Comparison of ENCODE assay signal across 8 cellular contexts in the genomic region with DNA sequence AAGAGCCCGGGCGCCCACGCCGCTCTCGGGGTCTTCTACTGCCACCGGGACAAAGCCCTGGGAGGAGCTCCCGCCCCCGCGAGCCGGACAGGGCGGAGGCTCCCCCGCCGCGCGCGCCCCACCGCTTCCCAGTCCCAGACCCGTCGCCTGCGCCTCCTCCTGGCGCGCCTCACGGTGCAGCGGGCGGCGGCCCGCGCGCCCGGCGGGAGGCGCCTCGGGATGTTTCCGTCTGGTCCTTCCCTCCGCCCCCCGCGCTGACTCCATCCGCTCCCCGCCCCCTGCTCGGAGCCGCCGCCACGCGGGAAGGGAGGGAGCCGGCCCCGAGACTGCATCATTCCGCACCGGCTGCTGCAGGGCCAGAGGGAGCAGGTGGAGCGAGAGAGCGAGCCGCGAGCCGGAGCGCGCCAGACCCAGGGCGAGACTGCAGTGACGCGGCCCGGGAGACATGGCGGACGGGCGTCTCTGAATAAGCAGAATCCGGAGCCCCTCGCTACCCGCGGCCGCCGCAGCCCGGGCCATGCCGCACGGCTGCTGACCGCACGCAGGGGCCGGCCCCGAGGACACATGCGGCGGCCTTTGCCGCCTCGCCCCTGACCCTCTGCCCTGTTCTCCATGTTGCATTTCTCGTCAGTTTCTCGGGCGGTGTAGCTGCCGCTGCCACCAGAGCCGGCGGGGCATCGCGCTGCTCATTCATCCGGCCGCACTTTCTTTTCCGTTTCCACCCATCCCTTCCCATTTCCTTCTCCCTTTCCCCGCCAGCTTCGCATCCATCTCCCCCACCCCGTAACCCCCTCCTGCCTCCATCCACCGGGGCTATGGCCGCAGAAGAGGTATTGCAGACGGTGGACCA. TPM values are rescaled to one million over a fixed set of nuclear protein-coding genes. Genes with fewer than 3 reads are reported as not detected.
DNase-seq lines count a peak whose midpoint lies in the region; ATAC-seq and TF ChIP-seq lines count a peak whose summit lies in the region.

A gene (plus strand): TSS at position 331 of the 850 bp plus-strand sequence. CDS start 485 bp downstream, at position 816.

- H3K27me3 ChIP-seq in trophoblast cell (ENCODE audit: insufficient read depth, low read length) (no peaks in the 10 kb centered on the region), transverse colon (no peaks in the 10 kb centered on the region)

- H3K4me2 ChIP-seq in trophoblast cell (ENCODE audit: low read length), result peak within 1 kb of the TSS; percentile 89

- H3K4me1 ChIP-seq in trophoblast cell (ENCODE audit: control insufficient read depth in 1 of 2, insufficient read depth in 2 of 2, low read length in 2 of 2), result peaks cover 4 to 7% of the 10 kb centered on the region in 2 experiments
- H3K4me1 ChIP-seq in transverse colon, result peaks cover 4 to 22% (median 11%) of the 10 kb centered on the region in 4 donors

- H2BK120ac ChIP-seq in trophoblast cell (ENCODE audit: insufficient read depth, low read length, poor library complexity), result peak within 1 kb of the TSS; percentile 87

- CTCF ChIA-PET in HEK293T (lab: Yijun Ruan, JAX), result no interaction called here

- in situ Hi-C loops in transverse colon (cut with MboI; ENCODE audit: low pct_ligation_motif_present in 1 of 4, low pct_unique_long_range_greater_than_20kb in 1 of 4, low sequenced_read_pairs in 3 of 4), result no loop called here

- H2AFZ ChIP-seq in trophoblast cell (ENCODE audit: insufficient read depth, low read length, poor library complexity), result peak within 1 kb of the TSS; percentile 75

- H3K36me3 ChIP-seq in trophoblast cell (ENCODE audit: control insufficient read depth in 1 of 2, insufficient read depth in 2 of 2, low read length in 2 of 2) (no peaks in the 10 kb centered on the region), transverse colon (no peaks in the 10 kb centered on the region)

- no peak within 1 kb of the TSS for H3K23ac ChIP-seq in trophoblast cell (ENCODE audit: low read length)

- peak; percentile 82 for TF ChIP-seq POLR2A in GM10847 (IDR thresholded peaks at IDR 0.05; ENCODE audit: extremely low read depth, insufficient read length)
- peak; percentile 63 for TF ChIP-seq POLR2A in transverse colon (IDR thresholded peaks at IDR 0.05)

- H4K12ac ChIP-seq in trophoblast cell (ENCODE audit: low read depth, low read length), result peak within 1 kb of the TSS; percentile 75

- peak within 1 kb of the TSS; percentile 13 for H3K4ac ChIP-seq in trophoblast cell (ENCODE audit: low read depth, low read length)

- H3K27ac ChIP-seq in trophoblast cell (ENCODE audit: low read depth, low read length) (peak within 1 kb of the TSS; percentile 48), transverse colon (peak within 1 kb of the TSS; percentile 81 to 93 (median 86))

- H2AK5ac ChIP-seq in trophoblast cell (ENCODE audit: low read length), result no peak within 1 kb of the TSS

- H3K4me3 ChIP-seq in trophoblast cell (ENCODE audit: low read depth, low read length) (peak within 1 kb of the TSS; percentile 86), transverse colon (peak within 1 kb of the TSS; percentile 61 to 93 (median 80))

- peak within 1 kb of the TSS; percentile 9 for H2BK12ac ChIP-seq in trophoblast cell (ENCODE audit: low read length)

- H3K14ac ChIP-seq in trophoblast cell (ENCODE audit: low read length), result peak within 1 kb of the TSS; percentile 36

- H3K79me2 ChIP-seq in trophoblast cell (ENCODE audit: control insufficient read depth, insufficient read depth, low read length, poor library complexity), result peaks cover 6% of the 10 kb centered on the region

- H3K9me3 ChIP-seq in trophoblast cell (ENCODE audit: insufficient read depth, low read depth, low read length) (no peaks in the 10 kb centered on the region), transverse colon (no peaks in the 10 kb centered on the region)

- peak within 1 kb of the TSS; percentile 26 for H3K18ac ChIP-seq in trophoblast cell (ENCODE audit: low read length)

- peak within 1 kb of the TSS; percentile 90 for H4K91ac ChIP-seq in trophoblast cell (ENCODE audit: low read depth, low read length)

- peak in 3 of 5 experiments; percentile 17 to 36 (median 19) for TF ChIP-seq CTCF in transverse colon (IDR thresholded peaks at IDR 0.05)

- peak within 1 kb of the TSS; percentile 82 for H4K8ac ChIP-seq in trophoblast cell (ENCODE audit: low read depth, low read length)

- intact Hi-C loops in Right ventricle myocardium inferior (cut with DNase I) (loop anchor here (10.0 kb wide), 1 partner anchor 452 kb away; a partner anchor contains a TSS), transverse colon (cut with DNase I; ENCODE audit: low total_unique reads) (no loop called here)

- H3K79me1 ChIP-seq in trophoblast cell (ENCODE audit: low read length), result peaks cover 12% of the 10 kb centered on the region

- TF ChIP-seq EP300 in transverse colon (IDR thresholded peaks at IDR 0.05; ENCODE audit: low read depth), result no peak

- no CpG with 5 or more reads among the region's 96 CpGs for WGBS in trophoblast cell (ENCODE audit: extremely low coverage, insufficient coverage, insufficient read length)
- WGBS in transverse colon (ENCODE audit: low coverage in 1 of 2), 2 donors, result 1 to 2% methylated on average over 13 to 43 of the region's 96 CpGs

- POLR2A ChIA-PET in HEK293T (lab: Yijun Ruan, JAX), result interaction anchor here (1.0 to 1.7 kb wide), 4 partner anchors 9 to 448 kb away, joined by 3 to 6 read pairs (median 4); no protein-coding TSS in a partner anchor

- peak; percentile 98 for ATAC-seq in Right ventricle myocardium inferior

- DNase-seq in HEK293T (ENCODE audit: extremely low spot score) (peak; percentile 76), NAMALWA (ENCODE audit: low spot score) (peak; percentile 82), SW 1271 (lab: John Stamatoyannopoulos, UW) (peak; percentile 69 to 91), Right ventricle myocardium inferior (ENCODE audit: missing footprints) (peak; percentile 93), trophoblast cell (peak; percentile 54 to 64), transverse colon (peak; percentile 87)
- DNase-seq in activated naive CD8-positive, alpha-beta T cell treated with anti-CD3 and anti-CD28 coated beads, Interleukin-2, amount 50 U/mL, for 16 hours (ENCODE audit: low read depth, low spot score), result peak; percentile 41

- H3K9ac ChIP-seq in trophoblast cell (ENCODE audit: low read length), result peak within 1 kb of the TSS; percentile 79

- H2BK5ac ChIP-seq in trophoblast cell (ENCODE audit: low read depth, low read length, poor library complexity), result peak within 1 kb of the TSS; percentile 44

TF ChIP-seq in HEK293T, 16 proteins besides CTCF, POLR2A, EP300 and RAD21:
- TF ChIP-seq ARNT (IDR thresholded peaks at IDR 0.05), result no peak
- no peak for TF ChIP-seq LEF1 (IDR thresholded peaks at IDR 0.05; ENCODE audit: borderline replicate concordance)
- TF ChIP-seq TARDBP (IDR thresholded peaks at IDR 0.05), result no peak
- TF ChIP-seq ZNF384 (IDR thresholded peaks at IDR 0.05), result no peak
- no peak for TF ChIP-seq FOXM1 (IDR thresholded peaks at IDR 0.05; ENCODE audit: borderline replicate concordance)
- TF ChIP-seq FOXK2 (IDR thresholded peaks at IDR 0.05), result no peak
- TF ChIP-seq HDGF (IDR thresholded peaks at IDR 0.05; ENCODE audit: borderline replicate concordance), result no peak
- TF ChIP-seq SUZ12 (IDR thresholded peaks at IDR 0.05), result no peak
- TF ChIP-seq, protein P1, sequence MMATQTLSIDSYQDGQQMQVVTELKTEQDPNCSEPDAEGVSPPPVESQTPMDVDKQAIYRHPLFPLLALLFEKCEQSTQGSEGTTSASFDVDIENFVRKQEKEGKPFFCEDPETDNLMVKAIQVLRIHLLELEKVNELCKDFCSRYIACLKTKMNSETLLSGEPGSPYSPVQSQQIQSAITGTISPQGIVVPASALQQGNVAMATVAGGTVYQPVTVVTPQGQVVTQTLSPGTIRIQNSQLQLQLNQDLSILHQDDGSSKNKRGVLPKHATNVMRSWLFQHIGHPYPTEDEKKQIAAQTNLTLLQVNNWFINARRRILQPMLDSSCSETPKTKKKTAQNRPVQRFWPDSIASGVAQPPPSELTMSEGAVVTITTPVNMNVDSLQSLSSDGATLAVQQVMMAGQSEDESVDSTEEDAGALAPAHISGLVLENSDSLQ (IDR thresholded peaks at IDR 0.05), result no peak
- TF ChIP-seq NFRKB (IDR thresholded peaks at IDR 0.05), result no peak
- TF ChIP-seq BHLHE40 (IDR thresholded peaks at IDR 0.05; ENCODE audit: borderline replicate concordance), result no peak
- no peak for TF ChIP-seq CTBP1 (IDR thresholded peaks at IDR 0.05; ENCODE audit: borderline replicate concordance)
- no peak for TF ChIP-seq FOXA1 (IDR thresholded peaks at IDR 0.05)

RNA-seq across cellular contexts. Expression of the gene that starts here (rescaled TPM):
- total RNA-seq in Right ventricle myocardium inferior (4.2 TPM), transverse colon (10 to 100 TPM in 1 of 4 donors, 1 to 10 TPM in 2, under 1 TPM in 1; 0.75 to 27.7 (median 5.2) TPM)
- 10.1 and 10.5 TPM in 2 replicates for polyA plus RNA-seq in trophoblast cell (2013)

Comparison
In these comparisons a context has a peak if more than half of its experiments do, and no peak if none do; other contexts are left out.
1. Peak in every context shown above with its lines: DNase-seq, ATAC-seq, H3K4me3 ChIP-seq and H3K27ac ChIP-seq.
2. DNase-seq: peak in every context shown above with its lines; median percentile 93 in Right ventricle myocardium inferior; 87 in transverse colon; 82 in NAMALWA; 80 in SW 1271; 76 in HEK293T; 59 in trophoblast cell; 41 in activated naive CD8-positive, alpha-beta T cell treated with anti-CD3 and anti-CD28 coated beads, Interleukin-2, amount 50 U/mL, for 16 hours.